Comparison of ENCODE assay signal across 9 cellular contexts in genomic region chr12:81270385-81270784, GRCh38.
"Had no signal": no experiment of that assay in that cellular context is flagged by ENCODE, and none has a peak within 500 bp of the region (broad histone marks: within the 10 kb centered on the region; RNA-seq: fewer than 3 reads in every experiment).

No MANE protein-coding gene starts in this region.

- H3K27ac Mint-ChIP-seq: H9, HFFc6 had no signal

- H3K4me1 Mint-ChIP-seq: H9 had no signal

- H3K36me3 ChIP-seq: HAP-1 had no signal

- FAIRE-seq: H1 had no signal

- H3K9me3 ChIP-seq: HAP-1 had no signal

- H2AFZ ChIP-seq: GM23248 had no signal

- H3K9me3 Mint-ChIP-seq: H9, HFFc6 had no signal

- DNase-seq: GM23248, GOT3, H7, H9, HCEC 1CT, HFFc6 had no signal

- H3K4me3 Mint-ChIP-seq: H9, HFFc6 had no signal

- H3K27ac ChIP-seq: GM23248 had no signal

- ATAC-seq: HCT116 had no signal

- H3K4me3 ChIP-seq: GM23248, HAP-1 had no signal

- H3K9ac ChIP-seq: GM23248 had no signal
